Comparison of ENCODE assay signal across 25 cellular contexts in the genomic region with DNA sequence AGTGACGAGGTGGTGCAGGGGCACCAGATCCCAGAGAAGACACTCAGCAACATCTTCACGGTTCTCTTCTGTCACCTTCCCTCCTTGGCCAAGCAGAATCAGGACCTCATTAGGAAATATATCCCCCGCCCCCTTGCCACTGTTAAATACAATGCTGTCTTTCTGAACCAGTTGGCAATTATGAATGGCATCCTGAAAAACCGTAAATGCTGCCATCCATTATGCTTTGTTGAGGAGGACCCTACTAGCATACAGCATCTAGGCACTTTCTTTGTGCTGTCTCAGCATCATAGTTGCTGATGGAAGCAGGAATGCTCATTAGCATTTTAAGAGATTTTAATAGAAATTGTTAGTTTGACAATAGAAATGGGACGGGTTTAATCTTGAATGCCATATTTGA.
A peak's percentile ranks its signal among the peaks of the same experiment; 100 is the strongest.
DNase-seq lines count a peak whose midpoint lies in the region; ATAC-seq and TF ChIP-seq lines count a peak whose summit lies in the region.
"Had no signal": no experiment of that assay in that cellular context is flagged by ENCODE, and none has a peak within 500 bp of the region (broad histone marks: within the 10 kb centered on the region; RNA-seq: fewer than 3 reads in every experiment).

No MANE protein-coding gene starts in this region.

- H3K27ac ChIP-seq in mesodermal cell (ENCODE audit: low read depth, low read length, severe bottlenecking) (peak overlapping the region; percentile 47), WERI-Rb-1 (no peak overlapping the region)
- H3K27ac ChIP-seq: C4-2B, epithelial cell of prostate, left lung, SJCRH30 had no signal

- H3K9me3 Mint-ChIP-seq in HFFc6 (no peaks in the 10 kb centered on the region), chondrocyte (ENCODE audit: low read depth) (no peaks in the 10 kb centered on the region)
- H3K9me3 Mint-ChIP-seq: activated CD4-positive, alpha-beta T cell treated with anti-CD3 and anti-CD28 coated beads, Interleukin-2, amount 10 ng/mL, durations not matched to agents 7 days and 5 days; activated naive CD4-positive, alpha-beta T cell treated with anti-CD3 and anti-CD28 coated beads, Interleukin-2, amount 50 U/mL, for 24 hours; immature natural killer cell; nephron had no signal

- peak overlapping the region; percentile 79 for H3K27ac Mint-ChIP-seq in HFFc6
- H3K27ac Mint-ChIP-seq in chondrocyte (ENCODE audit: unreplicated experiment), result peak overlapping the region; percentile 74
- H3K27ac Mint-ChIP-seq: activated CD4-positive, alpha-beta T cell treated with anti-CD3 and anti-CD28 coated beads, Interleukin-2, amount 10 ng/mL, durations not matched to agents 7 days and 5 days; activated naive CD4-positive, alpha-beta T cell treated with anti-CD3 and anti-CD28 coated beads, Interleukin-2, amount 50 U/mL, for 24 hours; immature natural killer cell; T-helper 17 cell had no signal

- no peaks in the 10 kb centered on the region for H3K27me3 ChIP-seq in WERI-Rb-1 (ENCODE audit: insufficient read depth, low read depth, severe bottlenecking)
- H3K27me3 ChIP-seq: left lung, SJCRH30 had no signal

- DNase-seq in HFFc6, result no peak
- no peak for DNase-seq in chondrocyte (ENCODE audit: low spot score)
- peak; percentile 58 for DNase-seq in retina
- DNase-seq in NCI-H2081 (lab: John Stamatoyannopoulos, UW), result no peak
- no peak for DNase-seq in WERI-Rb-1
- DNase-seq: activated CD4-positive, alpha-beta T cell treated with anti-CD3 and anti-CD28 coated beads, Interleukin-2, amount 10 ng/mL, durations not matched to agents 7 days and 5 days; aorta; Calu3; DND-41; immature natural killer cell; left lung; mucosa of descending colon; NCI-H1694; NCI-H526 treated with DMSO at 0.1 percent for 48 hours; SJCRH30; small intestine; stimulated activated CD4-positive, alpha-beta T cell treated with anti-CD3 and anti-CD28 coated beads, Interleukin-1b, Interleukin-23, amount 100 ng/mL, for 48 hours; T-helper 17 cell had no signal

- H3K4me3 ChIP-seq in mesodermal cell (ENCODE audit: extremely low read depth, insufficient read depth, low read length, poor library complexity, severe bottlenecking) (no peak overlapping the region), WERI-Rb-1 (ENCODE audit: low read depth, low read length) (no peak overlapping the region)
- H3K4me3 ChIP-seq: left lung, mucosa of descending colon, SJCRH30 had no signal

- peaks cover 84% of the 10 kb centered on the region for H3K4me1 Mint-ChIP-seq in HFFc6 (ENCODE audit: low read depth)
- H3K4me1 Mint-ChIP-seq in chondrocyte (ENCODE audit: low read depth), result peaks cover 53% of the 10 kb centered on the region
- H3K4me1 Mint-ChIP-seq: activated CD4-positive, alpha-beta T cell treated with anti-CD3 and anti-CD28 coated beads, Interleukin-2, amount 10 ng/mL, durations not matched to agents 7 days and 5 days; activated naive CD4-positive, alpha-beta T cell treated with anti-CD3 and anti-CD28 coated beads, Interleukin-2, amount 50 U/mL, for 24 hours; immature natural killer cell; T-helper 17 cell had no signal

- H3K36me3 Mint-ChIP-seq in HFFc6 (ENCODE audit: low read depth) (peaks cover 70% of the 10 kb centered on the region), chondrocyte (ENCODE audit: low read depth) (peaks cover 2% of the 10 kb centered on the region)
- H3K36me3 Mint-ChIP-seq: activated naive CD4-positive, alpha-beta T cell treated with anti-CD3 and anti-CD28 coated beads, Interleukin-2, amount 50 U/mL, for 24 hours; immature natural killer cell had no signal

- TF ChIP-seq CTCF in HFFc6 (IDR thresholded peaks at IDR 0.05) (no peak), chondrocyte (IDR thresholded peaks at IDR 0.05) (no peak), WERI-Rb-1 (IDR thresholded peaks at IDR 0.05; ENCODE audit: low read depth, low read length) (no peak)

- 90 to 92% methylated on average over 3 to 4 of the region's 5 CpGs for WGBS in mesodermal cell (ENCODE audit: insufficient coverage in 2 of 2), 2 experiments

- TF ChIP-seq POLR2A in GM18505 (IDR thresholded peaks at IDR 0.05; ENCODE audit: borderline replicate concordance, extremely low read depth, insufficient read depth, insufficient read length), result no peak

- ATAC-seq in GM21737 (IDR thresholded peaks at IDR 0.05; ENCODE audit: unreplicated experiment) (no peak), GM18505 (IDR thresholded peaks at IDR 0.05; ENCODE audit: unreplicated experiment) (no peak)
- ATAC-seq: mucosa of descending colon, T-helper 17 cell had no signal

- peaks cover 5% of the 10 kb centered on the region for H3K4me1 ChIP-seq in mesodermal cell (ENCODE audit: control insufficient read depth, insufficient read depth, low read length, poor library complexity, severe bottlenecking)
- H3K4me1 ChIP-seq: left lung, SJCRH30 had no signal

- H3K4me3 Mint-ChIP-seq in HFFc6 (peak overlapping the region; percentile 41; the same call in 1 of the 2 replicates), chondrocyte (ENCODE audit: unreplicated experiment) (no peak overlapping the region)
- H3K4me3 Mint-ChIP-seq: activated CD4-positive, alpha-beta T cell treated with anti-CD3 and anti-CD28 coated beads, Interleukin-2, amount 10 ng/mL, durations not matched to agents 7 days and 5 days; activated naive CD4-positive, alpha-beta T cell treated with anti-CD3 and anti-CD28 coated beads, Interleukin-2, amount 50 U/mL, for 24 hours; immature natural killer cell; nephron; T-helper 17 cell had no signal

- H3K27me3 Mint-ChIP-seq in HFFc6 (ENCODE audit: insufficient read depth) (peaks cover 9% of the 10 kb centered on the region), chondrocyte (ENCODE audit: low read depth) (no peaks in the 10 kb centered on the region)

- H3K36me3 ChIP-seq in mesodermal cell (ENCODE audit: control insufficient read depth, insufficient read depth, low read length) (no peaks in the 10 kb centered on the region), WERI-Rb-1 (no peaks in the 10 kb centered on the region)
- H3K36me3 ChIP-seq: left lung, SJCRH30 had no signal

- H3K9me3 ChIP-seq in mesodermal cell (ENCODE audit: control insufficient read depth, low read length) (no peaks in the 10 kb centered on the region), WERI-Rb-1 (ENCODE audit: severe bottlenecking) (no peaks in the 10 kb centered on the region)
- H3K9me3 ChIP-seq: left lung, mucosa of descending colon, SJCRH30 had no signal
